Comparison of ENCODE assay signal across 12 cellular contexts in the genomic region with DNA sequence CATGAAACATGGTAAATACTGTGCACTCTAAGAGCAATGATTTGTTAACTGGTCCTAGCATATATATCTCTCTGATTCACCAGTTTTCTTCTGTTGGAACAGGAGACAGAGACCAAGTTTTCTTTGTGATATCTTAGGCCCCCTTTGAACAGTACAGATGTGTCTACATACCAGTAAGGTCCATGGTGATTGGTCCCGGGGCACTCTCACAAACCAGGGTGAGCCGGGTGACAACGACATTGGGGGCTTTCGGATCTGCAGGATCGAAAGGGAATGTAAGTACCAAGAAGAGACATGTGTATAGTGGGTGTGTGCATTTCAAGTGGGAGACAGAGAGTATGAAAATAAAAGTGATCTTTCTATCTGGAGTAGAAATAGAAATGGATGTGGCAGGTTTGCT. TPM values are rescaled to one million over a fixed set of nuclear protein-coding genes. Genes with fewer than 3 reads are reported as not detected.
DNase-seq lines count a peak whose midpoint lies in the region; ATAC-seq and TF ChIP-seq lines count a peak whose summit lies in the region.
"Had no signal": no experiment of that assay in that cellular context is flagged by ENCODE, and none has a peak within 500 bp of the region (broad histone marks: within the 10 kb centered on the region; RNA-seq: fewer than 3 reads in every experiment).

No MANE protein-coding gene starts in this region.

- no peaks in the 10 kb centered on the region for H3K9me3 ChIP-seq in tibial artery

- TF ChIP-seq CTCF in tibial artery (IDR thresholded peaks at IDR 0.05) (no peak), GM13977 (IDR thresholded peaks at IDR 0.05; ENCODE audit: extremely low read depth, insufficient read depth, missing control alignments) (no peak)

- peak; percentile 51 for DNase-seq in activated naive CD4-positive, alpha-beta T cell treated with anti-CD3 and anti-CD28 coated beads for 36 hours
- no peak for DNase-seq in activated naive CD4-positive, alpha-beta T cell (lab: John Stamatoyannopoulos, UW)
- DNase-seq in activated T-cell treated with anti-CD3 and anti-CD28 coated beads, Interleukin-2, amount 50 U/mL, for 72 hours = no peak
- no peak for DNase-seq in memory B cell (ENCODE audit: low spot score in 2 of 2)
- DNase-seq in tibial artery = no peak
- DNase-seq in GM13977 (ENCODE audit: low spot score) = no peak
- DNase-seq in NOMO-1 treated with dmso at 0.1 percent for 144 hours (lab: John Stamatoyannopoulos, UW; ENCODE audit: unreplicated experiment) = no peak
- DNase-seq: effector CD4-positive, alpha-beta T cell; islet precursor cell; NCI-H1417 treated with DMSO at 0.1 percent for 48 hours; Right ventricle myocardium superior had no signal

- peaks cover 91% of the 10 kb centered on the region for H3K4me1 Mint-ChIP-seq in activated naive CD4-positive, alpha-beta T cell treated with anti-CD3 and anti-CD28 coated beads for 36 hours (ENCODE audit: low read depth)
- peaks cover 89% of the 10 kb centered on the region for H3K4me1 Mint-ChIP-seq in activated T-cell treated with anti-CD3 and anti-CD28 coated beads, Interleukin-2, amount 50 U/mL, for 72 hours (ENCODE audit: low read depth)
- peaks cover 64% of the 10 kb centered on the region for H3K4me1 Mint-ChIP-seq in memory B cell

- H3K9me3 Mint-ChIP-seq in activated naive CD4-positive, alpha-beta T cell treated with anti-CD3 and anti-CD28 coated beads for 36 hours = no peaks in the 10 kb centered on the region
- no peaks in the 10 kb centered on the region for H3K9me3 Mint-ChIP-seq in activated T-cell treated with anti-CD3 and anti-CD28 coated beads, Interleukin-2, amount 50 U/mL, for 72 hours
- no peaks in the 10 kb centered on the region for H3K9me3 Mint-ChIP-seq in memory B cell

- no peak for ATAC-seq in activated T-cell treated with anti-CD3 and anti-CD28 coated beads, Interleukin-2, amount 50 U/mL, for 72 hours (replicated peaks in 1 of 2)
- ATAC-seq in memory B cell (ENCODE audit: low read depth) (no peak), GM18517 (IDR thresholded peaks at IDR 0.05; ENCODE audit: unreplicated experiment) (no peak)

- peak overlapping the region; percentile 79 to 84 for H3K27ac ChIP-seq in tibial artery

- intact Hi-C loops in activated naive CD4-positive, alpha-beta T cell treated with anti-CD3 and anti-CD28 coated beads for 36 hours (cut with micrococcal nuclease) = loop anchor here (1.0 to 10.0 kb wide), 7 partner anchors 33 to 935 kb away; a partner anchor contains a TSS
- intact Hi-C loops in tibial artery (cut with DNase I; ENCODE audit: low total_unique reads) = loop anchor here (5.0 kb wide), 1 partner anchor 57 kb away; no protein-coding TSS in a partner anchor

- H3K4me3 Mint-ChIP-seq in activated naive CD4-positive, alpha-beta T cell treated with anti-CD3 and anti-CD28 coated beads for 36 hours = peak overlapping the region; percentile 71
- peak overlapping the region; percentile 84 to 90 for H3K4me3 Mint-ChIP-seq in activated T-cell treated with anti-CD3 and anti-CD28 coated beads, Interleukin-2, amount 50 U/mL, for 72 hours
- peak overlapping the region; percentile 52 for H3K4me3 Mint-ChIP-seq in memory B cell

- no peaks in the 10 kb centered on the region for H3K27me3 ChIP-seq in tibial artery

- peaks cover 0 to 2% (median under 1%) of the 10 kb centered on the region in 3 donors for H3K36me3 ChIP-seq in tibial artery

- peaks cover 0 to 68% (median 30%) of the 10 kb centered on the region in 4 donors for H3K4me1 ChIP-seq in tibial artery

- CTCF ChIA-PET in activated naive CD4-positive, alpha-beta T cell treated with anti-CD3 and anti-CD28 coated beads for 36 hours (lab: Charles Lee) = no interaction called here

- H3K4me3 ChIP-seq in tibial artery = no peak overlapping the region

- in situ Hi-C loops in GM13977 (cut with MboI; ENCODE audit: low pct_unique_long_range_greater_than_20kb, low sequenced_read_pairs, unreplicated experiment) = no loop called here

- peaks cover 67% of the 10 kb centered on the region for H3K36me3 Mint-ChIP-seq in activated naive CD4-positive, alpha-beta T cell treated with anti-CD3 and anti-CD28 coated beads for 36 hours (ENCODE audit: low read depth)
- H3K36me3 Mint-ChIP-seq in activated T-cell treated with anti-CD3 and anti-CD28 coated beads, Interleukin-2, amount 50 U/mL, for 72 hours (ENCODE audit: insufficient read depth in 2 of 2) = peaks cover 22 to 48% of the 10 kb centered on the region in 2 donors
- peaks cover 55% of the 10 kb centered on the region for H3K36me3 Mint-ChIP-seq in memory B cell

- H3K27me3 Mint-ChIP-seq in activated naive CD4-positive, alpha-beta T cell treated with anti-CD3 and anti-CD28 coated beads for 36 hours (ENCODE audit: low read depth) = no peaks in the 10 kb centered on the region
- H3K27me3 Mint-ChIP-seq in activated T-cell treated with anti-CD3 and anti-CD28 coated beads, Interleukin-2, amount 50 U/mL, for 72 hours (ENCODE audit: low read depth) = no peaks in the 10 kb centered on the region
- H3K27me3 Mint-ChIP-seq in memory B cell = no peaks in the 10 kb centered on the region

- peak overlapping the region; percentile 95 for H3K27ac Mint-ChIP-seq in activated naive CD4-positive, alpha-beta T cell treated with anti-CD3 and anti-CD28 coated beads for 36 hours
- peak overlapping the region; percentile 96 for H3K27ac Mint-ChIP-seq in activated T-cell treated with anti-CD3 and anti-CD28 coated beads, Interleukin-2, amount 50 U/mL, for 72 hours
- peak overlapping the region; percentile 99 for H3K27ac Mint-ChIP-seq in memory B cell

RNA-seq across cellular contexts. Expression of a gene that starts 11.3 kb away (rescaled TPM):
- 1 to 10 TPM; 1.0 to 1.2 TPM for total RNA-seq in activated naive CD4-positive, alpha-beta T cell treated with anti-CD3 and anti-CD28 coated beads for 36 hours
- total RNA-seq in activated T-cell treated with anti-CD3 and anti-CD28 coated beads, Interleukin-2, amount 50 U/mL, for 72 hours = 1 to 10 TPM; 3.8 to 4.0 TPM

RNA-seq across cellular contexts. Expression of a gene that starts 11.8 kb away (rescaled TPM):
- 100 to 1,000 TPM; 663 to 730 TPM for total RNA-seq in activated naive CD4-positive, alpha-beta T cell treated with anti-CD3 and anti-CD28 coated beads for 36 hours
- total RNA-seq in activated T-cell treated with anti-CD3 and anti-CD28 coated beads, Interleukin-2, amount 50 U/mL, for 72 hours = 100 to 1,000 TPM; 402 to 450 TPM

RNA-seq across cellular contexts. Expression of a gene that starts 23.2 kb away (rescaled TPM):
- not detected for total RNA-seq in activated naive CD4-positive, alpha-beta T cell treated with anti-CD3 and anti-CD28 coated beads for 36 hours
- total RNA-seq in activated T-cell treated with anti-CD3 and anti-CD28 coated beads, Interleukin-2, amount 50 U/mL, for 72 hours = not detected
- total RNA-seq: Right ventricle myocardium superior had no signal
